20 cellular contexts compared by ENCODE assay signal in the genomic region with DNA sequence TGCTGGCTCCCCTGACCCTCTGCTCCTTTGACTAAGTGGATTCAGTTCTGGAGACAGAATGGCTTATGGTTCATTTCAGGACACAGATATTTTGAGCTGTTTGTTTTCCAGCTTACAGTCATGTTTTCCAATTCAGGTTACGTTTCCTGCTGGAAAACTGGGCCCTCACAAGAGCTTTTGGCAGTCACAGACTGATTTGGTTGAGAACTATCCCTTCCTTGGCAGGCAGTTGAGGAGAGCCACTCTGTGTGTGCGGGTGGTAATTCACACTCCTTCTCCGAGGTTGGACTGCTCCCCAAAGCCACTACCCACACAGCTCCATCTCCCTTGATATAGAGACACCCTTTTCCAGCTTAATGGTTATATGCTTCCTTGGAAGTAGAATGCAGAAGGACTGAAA.
A peak's percentile ranks its signal among the peaks of the same experiment; 100 is the strongest.
DNase-seq lines count a peak whose midpoint lies in the region; ATAC-seq and TF ChIP-seq lines count a peak whose summit lies in the region.
"Had no signal": no experiment of that assay in that cellular context is flagged by ENCODE, and none has a peak within 500 bp of the region (broad histone marks: within the 10 kb centered on the region; RNA-seq: fewer than 3 reads in every experiment).

No MANE protein-coding gene starts in this region.

- no peak for TF ChIP-seq CTCF in dorsolateral prefrontal cortex (IDR thresholded peaks at IDR 0.05 in 54 of 56, conservative IDR thresholded peaks at IDR 0.05 in 2 of 56; ENCODE audit: low read depth in 1 of 56, partially characterized antibody in 56 of 56)

- no peak for ATAC-seq in GM21423 (IDR thresholded peaks at IDR 0.05; ENCODE audit: unreplicated experiment)
- no peak for ATAC-seq in GM18907 (IDR thresholded peaks at IDR 0.05; ENCODE audit: unreplicated experiment)
- ATAC-seq in GM19467 (IDR thresholded peaks at IDR 0.05; ENCODE audit: unreplicated experiment), result no peak
- no peak for ATAC-seq in HG03175 (IDR thresholded peaks at IDR 0.05; ENCODE audit: unreplicated experiment)

- intact Hi-C loops in dorsolateral prefrontal cortex (cut with DNase I), result no loop called here

- H3K27ac ChIP-seq in dorsolateral prefrontal cortex, result peak overlapping the region in 1 of 59 donors; percentile 40
- H3K27ac ChIP-seq: C4-2B, KMS-11, Peyer's patch had no signal

- peaks cover 0 to 2% (median 0%) of the 10 kb centered on the region in 45 donors for H3K27me3 ChIP-seq in dorsolateral prefrontal cortex
- H3K27me3 ChIP-seq: Peyer's patch had no signal

- DNase-seq in RPMI7951 (ENCODE audit: low read depth), result peak; percentile 7
- DNase-seq in dorsolateral prefrontal cortex, result peak in 9 of 10 donors; percentile 11 to 80 (median 59)
- peak; percentile 69 for DNase-seq in inferior parietal cortex (ENCODE audit: extremely low spot score)
- peak; percentile 47 for DNase-seq in putamen (ENCODE audit: low spot score)
- DNase-seq: ACHN; DMS79; H7; NCI-H1436; NCI-H1930; NCI-H526 treated with DMSO at 0.1 percent for 48 hours; NK-92 treated with Interleukin-12 subunit alpha and Interleukin-12 subunit beta, amount 100 ng/mL, for 24 hours; Peyer's patch; SHP77 treated with DMSO at 0.1 percent for 48 hours; SK-N-SH had no signal

- no peak overlapping the region for H3K4me3 ChIP-seq in dorsolateral prefrontal cortex
- H3K4me3 ChIP-seq: Peyer's patch had no signal

Comparison
In these comparisons a context has a peak if more than half of its experiments do, and no peak if none do; other contexts are left out.
1. DNase-seq: peak in every context shown above with its lines; median percentile 69 in inferior parietal cortex; 59 in dorsolateral prefrontal cortex; 47 in putamen; 7 in RPMI7951.